Comparison of ENCODE assay signal across 1 cellular context in the genomic region with DNA sequence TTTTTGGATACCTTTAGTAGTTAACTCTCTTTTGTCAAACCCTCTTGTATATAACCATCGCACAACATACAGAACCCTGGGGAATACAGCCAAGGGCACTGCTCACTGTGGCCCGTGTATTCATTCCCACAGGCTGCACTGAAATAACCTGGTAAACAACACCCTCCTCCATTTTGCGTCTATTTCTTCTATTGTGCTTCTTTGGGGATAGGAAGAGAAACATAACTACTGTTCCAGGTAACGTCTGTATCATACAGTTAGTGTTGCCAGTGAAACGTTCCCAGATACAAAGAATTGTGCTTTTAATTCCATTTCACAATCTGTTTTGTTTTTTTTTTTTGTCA.
TF ChIP-seq lines count a peak whose summit lies in the region.

No MANE protein-coding gene starts in this region.

TF ChIP-seq in K562, 482 proteins besides CTCF, POLR2A, EP300 and RAD21:
- TF ChIP-seq ASH1L (IDR thresholded peaks at IDR 0.05; ENCODE audit: borderline replicate concordance, low read depth, partially characterized antibody): no peak
- no peak for TF ChIP-seq MED1 (CRISPR knock-in tag; IDR thresholded peaks at IDR 0.05; ENCODE audit: borderline replicate concordance)
- no peak for TF ChIP-seq JUNB (CRISPR knock-in tag; conservative IDR thresholded peaks at IDR 0.05)
- no peak for TF ChIP-seq E4F1 (CRISPR knock-in tag; IDR thresholded peaks at IDR 0.05; ENCODE audit: borderline replicate concordance)
- no peak for TF ChIP-seq NFIC (IDR thresholded peaks at IDR 0.05)
- TF ChIP-seq ZNF696 (CRISPR knock-in tag; conservative IDR thresholded peaks at IDR 0.05): no peak
- TF ChIP-seq HEY1 (CRISPR knock-in tag; IDR thresholded peaks at IDR 0.05; ENCODE audit: borderline replicate concordance): no peak
- no peak for TF ChIP-seq SMARCE1 (IDR thresholded peaks at IDR 0.05)
- TF ChIP-seq ZNF133 (CRISPR knock-in tag; IDR thresholded peaks at IDR 0.05): no peak
- TF ChIP-seq NEUROD1 (IDR thresholded peaks at IDR 0.05; ENCODE audit: borderline replicate concordance, low read depth, low read length, partially characterized antibody): no peak
- TF ChIP-seq POLR2G (IDR thresholded peaks at IDR 0.05; ENCODE audit: low read depth, low read length): no peak
